In the genomic region with DNA sequence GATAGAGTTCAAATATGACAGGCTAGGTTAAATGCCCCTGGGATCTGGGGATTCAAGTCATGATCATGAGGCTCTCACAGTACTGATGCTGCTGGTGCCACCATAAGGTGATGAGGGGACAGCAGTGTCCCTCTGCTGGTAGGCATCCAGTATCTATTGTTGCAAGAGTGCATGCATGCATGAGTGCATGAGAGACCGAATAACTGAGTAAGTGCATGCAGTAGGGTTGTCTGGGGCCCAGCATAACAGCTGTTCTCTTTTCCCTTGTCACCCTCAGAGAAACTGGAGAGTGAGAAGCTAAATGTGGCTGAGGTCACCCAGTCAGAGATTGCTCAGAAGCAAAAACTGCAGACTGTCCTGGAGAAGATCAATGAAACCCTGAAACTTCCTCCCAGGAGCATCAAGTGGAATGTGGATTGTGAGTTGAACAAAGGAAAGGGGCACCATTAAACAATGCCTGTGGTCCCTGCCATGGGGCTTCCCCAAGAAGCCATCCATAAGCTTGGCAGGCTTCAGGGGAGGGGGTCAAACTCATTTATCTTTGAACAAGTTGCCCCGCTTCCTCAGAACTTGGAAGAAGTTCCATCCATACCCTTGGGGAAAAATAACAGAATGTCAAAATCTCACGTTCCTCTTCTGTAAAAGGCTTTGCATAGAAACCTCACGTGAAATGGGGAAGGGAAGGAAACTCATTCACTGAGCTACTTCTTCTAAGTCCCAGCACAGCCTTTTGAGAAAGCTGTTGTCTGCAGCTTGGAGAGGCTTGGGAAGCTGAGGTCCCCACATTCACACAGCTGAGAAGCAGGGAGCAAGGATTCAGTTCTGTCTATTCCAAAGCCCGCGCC, we compare ENCODE assay signal across 15 cellular contexts.
A peak's percentile ranks its signal among the peaks of the same experiment; 100 is the strongest.
DNase-seq lines count a peak whose midpoint lies in the region; ATAC-seq and TF ChIP-seq lines count a peak whose summit lies in the region.
"Had no signal": no experiment of that assay in that cellular context is flagged by ENCODE, and none has a peak within 500 bp of the region (broad histone marks: within the 10 kb centered on the region; RNA-seq: fewer than 3 reads in every experiment).

No MANE protein-coding gene starts in this region.

- H3K9me3 ChIP-seq in Panc1 (ENCODE audit: control insufficient read depth, insufficient read depth, low read depth, low read length) (no peaks in the 10 kb centered on the region), iPS DF 6.9 (ENCODE audit: control insufficient read depth, insufficient read depth, low read length) (no peaks in the 10 kb centered on the region)
- H3K9me3 ChIP-seq: lower lobe of right lung, MG63, thyroid gland had no signal

- WGBS in iPS DF 6.9 (ENCODE audit: insufficient coverage, insufficient read length): no CpG with 5 or more reads among the region's 6 CpGs

- POLR2A ChIA-PET in Panc1 (lab: Charles Lee): no interaction called here

- H3K4me1 ChIP-seq in Panc1 (ENCODE audit: control insufficient read depth, insufficient read depth, low read length) (no peaks in the 10 kb centered on the region), iPS DF 6.9 (ENCODE audit: control insufficient read depth, insufficient read depth, low read length) (no peaks in the 10 kb centered on the region)
- H3K4me1 ChIP-seq: lower lobe of right lung, thyroid gland had no signal

- H3K36me3 ChIP-seq in Panc1 (ENCODE audit: control insufficient read depth, insufficient read depth, low read length) (no peaks in the 10 kb centered on the region), iPS DF 6.9 (ENCODE audit: control insufficient read depth, insufficient read depth, low read length) (no peaks in the 10 kb centered on the region)

- intact Hi-C loops in Panc1 (cut with micrococcal nuclease; ENCODE audit: unreplicated experiment): no loop called here

- no peaks in the 10 kb centered on the region for H3K27me3 ChIP-seq in Panc1 (ENCODE audit: control insufficient read depth, insufficient read depth, low read length)
- no peaks in the 10 kb centered on the region for H3K27me3 ChIP-seq in iPS DF 6.9 (ENCODE audit: control insufficient read depth, insufficient read depth, low read length)
- H3K27me3 ChIP-seq: MG63, thyroid gland had no signal

- ATAC-seq in Panc1: peak; percentile 69; the same call in 1 of the 2 replicates

- CTCF ChIA-PET in Panc1 (lab: Charles Lee): interaction anchor here (0.5 kb wide), 1 partner anchor 30 kb away, joined by 3 read pairs; no protein-coding TSS in a partner anchor

- no TSS peak for BruUV-seq in Panc1 (replicated peaks; lab: Mats Ljungman, UMichigan)

- DNase-seq in EH (ENCODE audit: low read depth) (peak; percentile 38), Panc1 (ENCODE audit: low read depth, low spot score) (no peak), iPS DF 6.9 (ENCODE audit: low read depth, low spot score) (peak; percentile 18), NCI-H1048 (lab: John Stamatoyannopoulos, UW) (no peak), nucleus accumbens (lab: John Stamatoyannopoulos, UW) (no peak), NCI-H748 treated with DMSO at 0.1 percent for 48 hours (lab: John Stamatoyannopoulos, UW) (no peak), substantia nigra (lab: John Stamatoyannopoulos, UW) (no peak)
- DNase-seq: activated CD4-positive, alpha-beta memory T cell treated with anti-CD3 and anti-CD28 coated beads for 36 hours; activated naive CD4-positive, alpha-beta T cell treated with anti-CD3 and anti-CD28 coated beads, Interleukin-2, amount 10 ng/mL, durations not matched to agents 7 days and 5 days; lower lobe of right lung; MG63; NCI-H510A; thyroid gland had no signal

- no peak overlapping the region for H3K4me3 ChIP-seq in Panc1 (ENCODE audit: low read depth in 2 of 2, low read length in 2 of 2)
- no peak overlapping the region for H3K4me3 ChIP-seq in iPS DF 6.9 (ENCODE audit: low read length)
- H3K4me3 ChIP-seq: coronary artery, lower lobe of right lung, MG63, thyroid gland had no signal

- in situ Hi-C loops in Panc1 (cut with HindIII; ENCODE audit: low pct_unique_long_range_greater_than_20kb, low sequenced_read_pairs): no loop called here

- H3K27ac ChIP-seq in 22Rv1 (no peak overlapping the region), Panc1 (ENCODE audit: low read length) (no peak overlapping the region), iPS DF 6.9 (ENCODE audit: low read length) (no peak overlapping the region), substantia nigra (ENCODE audit: low read depth, low read length, poor library complexity, severe bottlenecking) (no peak overlapping the region)
- H3K27ac ChIP-seq: coronary artery, lower lobe of right lung, thyroid gland had no signal

- 0 out of 2 replicates have a peak, but pooled peaks have one; percentile 7 for TF ChIP-seq CTCF in 22Rv1 (IDR thresholded peaks at IDR 0.05)
- TF ChIP-seq CTCF in Panc1 (IDR thresholded peaks at IDR 0.05): peak; percentile 32

Comparison
In these comparisons a context has a peak if more than half of its experiments do, and no peak if none do; other contexts are left out.
1. DNase-seq: peak in EH (single experiment) and iPS DF 6.9 (single experiment); none in Panc1 (single experiment), NCI-H1048 (single experiment), nucleus accumbens (0 of 56), NCI-H748 treated with DMSO at 0.1 percent for 48 hours (single experiment) and substantia nigra (0 of 49).